ENCODE assay signal across 2 cellular contexts in genomic region chr20:145877-146276, GRCh38.
A peak's percentile ranks its signal among the peaks of the same experiment; 100 is the strongest.
TF ChIP-seq lines count a peak whose summit lies in the region.

No MANE protein-coding gene starts in this region.

TF ChIP-seq in A549, 52 proteins besides CTCF, POLR2A, EP300 and RAD21:
- no peak for TF ChIP-seq CHD4 (IDR thresholded peaks at IDR 0.05; ENCODE audit: borderline replicate concordance)
- TF ChIP-seq CBX2 (IDR thresholded peaks at IDR 0.05; ENCODE audit: borderline replicate concordance, low read depth): no peak
- TF ChIP-seq MAZ (IDR thresholded peaks at IDR 0.05; ENCODE audit: borderline replicate concordance, low read depth, low read length): no peak
- no peak for TF ChIP-seq HDAC2 (IDR thresholded peaks at IDR 0.05)
- no peak for TF ChIP-seq MAFK (IDR thresholded peaks at IDR 0.05; ENCODE audit: partially characterized antibody)
- TF ChIP-seq BHLHE40 (IDR thresholded peaks at IDR 0.05; ENCODE audit: low read depth, low read length): no peak
- no peak for TF ChIP-seq REST (IDR thresholded peaks at IDR 0.05)
- no peak for TF ChIP-seq RCOR1 (IDR thresholded peaks at IDR 0.05; ENCODE audit: low read depth, low read length)
- no peak for TF ChIP-seq MAX (IDR thresholded peaks at IDR 0.05)
- TF ChIP-seq HOXA7 (CRISPR knock-in tag; IDR thresholded peaks at IDR 0.05): no peak
- no peak for TF ChIP-seq SREBF2 (IDR thresholded peaks at IDR 0.05)

TF ChIP-seq in HCT116, 20 proteins besides CTCF, POLR2A, EP300 and RAD21:
- TF ChIP-seq EZH2 (IDR thresholded peaks at IDR 0.05) (0 out of 2 replicates have a peak, but pooled peaks have one; percentile 59), SIN3A (IDR thresholded peaks at IDR 0.05; ENCODE audit: low read depth) (no peak), MAX (IDR thresholded peaks at IDR 0.05) (no peak), SRF (IDR thresholded peaks at IDR 0.05; ENCODE audit: low read depth) (no peak), FOSL1 (IDR thresholded peaks at IDR 0.05; ENCODE audit: low read depth) (no peak), SP1 (IDR thresholded peaks at IDR 0.05; ENCODE audit: low read depth) (no peak), TCF7L2 (IDR thresholded peaks at IDR 0.05; ENCODE audit: borderline replicate concordance, extremely low read depth, insufficient read depth, insufficient read length) (no peak), EGR1 (IDR thresholded peaks at IDR 0.05; ENCODE audit: low read depth) (no peak), POLR2AphosphoS5 (IDR thresholded peaks at IDR 0.05; ENCODE audit: low read depth, low read length) (no peak)
